Comparison of ENCODE assay signal across 20 cellular contexts in genomic region chr4:121714548-121714947, GRCh38. TPM values are rescaled to one million over a fixed set of nuclear protein-coding genes. Genes with fewer than 3 reads are reported as not detected.
DNase-seq lines count a peak whose midpoint lies in the region; ATAC-seq and TF ChIP-seq lines count a peak whose summit lies in the region.
"Had no signal": no experiment of that assay in that cellular context is flagged by ENCODE, and none has a peak within 500 bp of the region (broad histone marks: within the 10 kb centered on the region; RNA-seq: fewer than 3 reads in every experiment).

No MANE protein-coding gene starts in this region.

- DNase-seq in IMR-90 (no peak), dermis microvascular lymphatic vessel endothelial cell (ENCODE audit: low read depth in 2 of 2) (peak; percentile 87 to 99), fibroblast of the aortic adventitia (ENCODE audit: low read depth) (peak; percentile 23), esophagus muscularis mucosa (ENCODE audit: extremely low spot score) (no peak)
- DNase-seq in effector CD8-positive, alpha-beta T cell (lab: John Stamatoyannopoulos, UW): no peak
- DNase-seq: C1 segment of cervical spinal cord; Caco-2; CD8-positive, alpha-beta T cell; DMS 273 treated with DMSO at 0.1 percent for 48 hours; DMS79; EL; GDM1; GOT3; HFFc6 had no signal

- TF ChIP-seq RAD21 in IMR-90 (IDR thresholded peaks at IDR 0.05; ENCODE audit: low read length) (no peak), Ishikawa (IDR thresholded peaks at IDR 0.05; ENCODE audit: low read depth) (no peak)

- no peak overlapping the region for H4K5ac ChIP-seq in IMR-90 (ENCODE audit: low read depth, low read length)

- POLR2A ChIA-PET in IMR-90 (lab: Charles Lee; ENCODE audit: unreplicated experiment): no interaction called here

- H2AFZ ChIP-seq in IMR-90 (replicated peaks; ENCODE audit: low read length, poor library complexity): no peak overlapping the region

- TF ChIP-seq EP300 in Ishikawa (IDR thresholded peaks at IDR 0.05; ENCODE audit: borderline replicate concordance) (no peak), esophagus muscularis mucosa (IDR thresholded peaks at IDR 0.05) (no peak), gastroesophageal sphincter (IDR thresholded peaks at IDR 0.05) (no peak)

- peak overlapping the region; percentile 50; the same call in 1 of the 2 replicates for H4K91ac ChIP-seq in IMR-90 (ENCODE audit: insufficient read depth, low read depth, low read length)

- H2BK15ac ChIP-seq in IMR-90 (ENCODE audit: low read depth, low read length): 0 out of 3 replicates have a peak overlapping the region, but pooled peaks have one; percentile 60

- H3K27me3 ChIP-seq in IMR-90 (ENCODE audit: control insufficient read depth, insufficient read depth, low read length) (no peaks in the 10 kb centered on the region), esophagus muscularis mucosa (no peaks in the 10 kb centered on the region), gastroesophageal sphincter (no peaks in the 10 kb centered on the region)

- H3K4me1 ChIP-seq in IMR-90 (ENCODE audit: control insufficient read depth, insufficient read depth, low read length) (peaks cover 11% of the 10 kb centered on the region), esophagus muscularis mucosa (peaks cover 6 to 11% (median 7%) of the 10 kb centered on the region in 4 donors), gastroesophageal sphincter (peaks cover 0 to 9% (median 0%) of the 10 kb centered on the region in 3 donors)

- peak overlapping the region; percentile 11; the same call in 1 of the 2 replicates for H3K4ac ChIP-seq in IMR-90 (ENCODE audit: low read depth, low read length)

- H3K4me3 ChIP-seq in IMR-90 (ENCODE audit: insufficient read depth, low read depth, low read length): no peak overlapping the region
- no peak overlapping the region for H3K4me3 ChIP-seq in fibroblast of the aortic adventitia (ENCODE audit: low read depth, low read length)
- H3K4me3 ChIP-seq in esophagus muscularis mucosa: no peak overlapping the region
- H3K4me3 ChIP-seq in gastroesophageal sphincter: no peak overlapping the region
- H3K4me3 ChIP-seq: GM12878, HAP-1 had no signal

- CTCF ChIA-PET in IMR-90 (lab: Yijun Ruan, JAX): no interaction called here

- no peak for TF ChIP-seq POLR2A in IMR-90 (IDR thresholded peaks at IDR 0.05; ENCODE audit: low read depth, low read length)
- no peak for TF ChIP-seq POLR2A in esophagus muscularis mucosa (IDR thresholded peaks at IDR 0.05; ENCODE audit: low read depth)
- TF ChIP-seq POLR2A in gastroesophageal sphincter (IDR thresholded peaks at IDR 0.05): no peak

- intact Hi-C loops in IMR-90 (cut with micrococcal nuclease): no loop called here
- intact Hi-C loops in esophagus muscularis mucosa (cut with DNase I): no loop called here

- H2AK5ac ChIP-seq in IMR-90 (ENCODE audit: low read depth, low read length): 0 out of 2 replicates have a peak overlapping the region, but pooled peaks have one; percentile 37

- in situ Hi-C loops in IMR-90 (cut with MboI; ENCODE audit: low sequenced_read_pairs): no loop called here

- TF ChIP-seq CTCF in IMR-90 (conservative IDR thresholded peaks at IDR 0.05; ENCODE audit: low read depth, low read length) (no peak), fibroblast of the aortic adventitia (IDR thresholded peaks at IDR 0.05; ENCODE audit: insufficient read depth, low read length) (no peak), esophagus muscularis mucosa (IDR thresholded peaks at IDR 0.05) (no peak), gastroesophageal sphincter (IDR thresholded peaks at IDR 0.05) (no peak)

- ATAC-seq in IMR-90 (ENCODE audit: low read depth) (no peak), GM21360 (IDR thresholded peaks at IDR 0.05; ENCODE audit: unreplicated experiment) (no peak), gastroesophageal sphincter (no peak)
- ATAC-seq: CD8-positive, alpha-beta T cell; GM12878 had no signal

- H3K27ac ChIP-seq in IMR-90 (ENCODE audit: insufficient read depth, low read length) (no peak overlapping the region), esophagus muscularis mucosa (replicated peaks in 1 of 4) (no peak overlapping the region), gastroesophageal sphincter (no peak overlapping the region)

- H3K4me2 ChIP-seq in IMR-90 (ENCODE audit: low read depth, low read length): no peak overlapping the region

- H3K9me3 ChIP-seq in IMR-90 (ENCODE audit: control insufficient read depth, insufficient read depth, low read length): no peaks in the 10 kb centered on the region
- H3K9me3 ChIP-seq in esophagus muscularis mucosa: no peaks in the 10 kb centered on the region
- H3K9me3 ChIP-seq in gastroesophageal sphincter: no peaks in the 10 kb centered on the region
- H3K9me3 ChIP-seq: Caco-2, HAP-1 had no signal

- H3K14ac ChIP-seq in IMR-90 (replicated peaks; ENCODE audit: low read depth, low read length): no peak overlapping the region

- peaks cover 2 to 7% of the 10 kb centered on the region in 2 experiments; a peak in 3 of 4 replicates for H3K79me1 ChIP-seq in IMR-90 (ENCODE audit: low read depth in 1 of 2, low read length in 2 of 2)

- no peak overlapping the region for H2AK9ac ChIP-seq in IMR-90 (replicated peaks; ENCODE audit: low read depth, low read length, poor library complexity)

- peaks cover 6% of the 10 kb centered on the region; the same call in 1 of the 2 replicates for H3K9me1 ChIP-seq in IMR-90 (ENCODE audit: insufficient read depth, low read length)

- no peak overlapping the region for H2BK5ac ChIP-seq in IMR-90 (ENCODE audit: low read depth, low read length, poor library complexity, severe bottlenecking)

- no peak overlapping the region for H2BK120ac ChIP-seq in IMR-90 (ENCODE audit: low read depth, low read length)

- no peak overlapping the region for H3K9ac ChIP-seq in IMR-90 (ENCODE audit: low read depth, low read length)

- H3K23ac ChIP-seq in IMR-90 (ENCODE audit: low read depth, low read length): no peak overlapping the region

- dilution Hi-C loops in IMR-90 (cut with HindIII; ENCODE audit: low sequenced_read_pairs, unreplicated experiment): no loop called here

- WGBS in IMR-90 (ENCODE audit: extremely low coverage in 2 of 2, insufficient read length in 1 of 2), 2 experiments: no CpG with 5 or more reads among the region's 4 CpGs
- WGBS in esophagus muscularis mucosa: 78% methylated on average over 4 of the region's 4 CpGs
- WGBS in gastroesophageal sphincter (ENCODE audit: low coverage in 1 of 2), 2 donors: 73 to 88% methylated on average over 4 of the region's 4 CpGs

- BruUV-seq in IMR-90 (replicated peaks; lab: Mats Ljungman, UMichigan): no TSS peak

- H3K36me3 ChIP-seq in IMR-90 (ENCODE audit: control insufficient read depth, insufficient read depth, low read length): no peaks in the 10 kb centered on the region
- no peaks in the 10 kb centered on the region for H3K36me3 ChIP-seq in esophagus muscularis mucosa
- H3K36me3 ChIP-seq in gastroesophageal sphincter: no peaks in the 10 kb centered on the region
- H3K36me3 ChIP-seq: HAP-1 had no signal

- H4K8ac ChIP-seq in IMR-90 (ENCODE audit: low read depth in 2 of 2, low read length in 2 of 2): no peak overlapping the region

- no peaks in the 10 kb centered on the region for H4K20me1 ChIP-seq in IMR-90 (ENCODE audit: insufficient read depth, low read length)

- peak overlapping the region; percentile 27 for H2BK20ac ChIP-seq in IMR-90 (ENCODE audit: low read depth, low read length)

- H3K56ac ChIP-seq in IMR-90 (ENCODE audit: extremely low read depth, insufficient read depth, low read length): no peak overlapping the region

- no peak overlapping the region for H3K18ac ChIP-seq in IMR-90 (ENCODE audit: low read depth, low read length)

TF ChIP-seq in IMR-90, 13 proteins besides CTCF, POLR2A, EP300 and RAD21 (continues in another document):
- no peak for TF ChIP-seq MAFK (IDR thresholded peaks at IDR 0.05; ENCODE audit: low read depth, low read length)
- TF ChIP-seq, protein P1, sequence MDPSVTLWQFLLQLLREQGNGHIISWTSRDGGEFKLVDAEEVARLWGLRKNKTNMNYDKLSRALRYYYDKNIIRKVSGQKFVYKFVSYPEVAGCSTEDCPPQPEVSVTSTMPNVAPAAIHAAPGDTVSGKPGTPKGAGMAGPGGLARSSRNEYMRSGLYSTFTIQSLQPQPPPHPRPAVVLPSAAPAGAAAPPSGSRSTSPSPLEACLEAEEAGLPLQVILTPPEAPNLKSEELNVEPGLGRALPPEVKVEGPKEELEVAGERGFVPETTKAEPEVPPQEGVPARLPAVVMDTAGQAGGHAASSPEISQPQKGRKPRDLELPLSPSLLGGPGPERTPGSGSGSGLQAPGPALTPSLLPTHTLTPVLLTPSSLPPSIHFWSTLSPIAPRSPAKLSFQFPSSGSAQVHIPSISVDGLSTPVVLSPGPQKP (IDR thresholded peaks at IDR 0.05; ENCODE audit: borderline replicate concordance, low read depth, low read length): no peak

TF ChIP-seq in Ishikawa, 13 proteins besides CTCF, POLR2A, EP300 and RAD21 (continues in another document):
- TF ChIP-seq NFIC (IDR thresholded peaks at IDR 0.05) (0 out of 2 replicates have a peak, but pooled peaks have one; percentile 6), EGR1 (IDR thresholded peaks at IDR 0.05) (no peak)

RNA-seq across cellular contexts. Expression of gene ANXA5, which starts 17.8 kb away (rescaled TPM):
- total RNA-seq in IMR-90 (2012; rRNA removed): 780 and 1,163 TPM in 2 replicates
- 1,191 and 1,448 TPM in 2 replicates for polyA plus RNA-seq in IMR-90 (2012; rRNA removed)
- polyA plus RNA-seq in IMR-90 (2012; cell fraction: cytosol; rRNA removed): 601 and 625 TPM in 2 replicates
- 243 and 845 TPM in 2 replicates for polyA plus RNA-seq in IMR-90 (2012; cell fraction: nucleus; rRNA removed; ENCODE audit: low replicate concordance)
- total RNA-seq in dermis microvascular lymphatic vessel endothelial cell: 359 and 389 TPM in 2 replicates
- 496 and 1,355 TPM in 2 replicates for total RNA-seq in fibroblast of the aortic adventitia (ENCODE audit: low replicate concordance)
- 100 to 1,000 TPM; 242 to 338 (median 270) TPM for total RNA-seq in esophagus muscularis mucosa
- total RNA-seq in gastroesophageal sphincter: 100 to 1,000 TPM; 235 to 412 (median 359) TPM

RNA-seq across cellular contexts. Expression of gene SMIM43, which starts 50.4 kb away (rescaled TPM):
- total RNA-seq in IMR-90 (2012; rRNA removed) (1.4 TPM in 2 replicates), dermis microvascular lymphatic vessel endothelial cell (0.13 and 0.38 TPM in 2 replicates), fibroblast of the aortic adventitia (ENCODE audit: low replicate concordance) (0.45 and 1.1 TPM in 2 replicates), esophagus muscularis mucosa (1 to 10 TPM in 1 of 4 donors, under 1 TPM in 3; 0.46 to 1.2 (median 0.66) TPM), gastroesophageal sphincter (1 to 10 TPM in 1 of 4 donors, under 1 TPM in 3; 0.39 to 2.3 (median 0.51) TPM)
- 2.0 and 2.8 TPM in 2 replicates for polyA plus RNA-seq in IMR-90 (2012; rRNA removed)
- polyA plus RNA-seq in IMR-90 (2012; cell fraction: cytosol; rRNA removed): 0.68 and 0.71 TPM in 2 replicates
- polyA plus RNA-seq in IMR-90 (2012; cell fraction: nucleus; rRNA removed; ENCODE audit: low replicate concordance): 1.1 and 4.1 TPM in 2 replicates
- total RNA-seq: A172, Caco-2, GM12878 had no signal

Comparison
In these comparisons a context has a peak if more than half of its experiments do, and no peak if none do; other contexts are left out.
1. DNase-seq: peak in dermis microvascular lymphatic vessel endothelial cell (2 of 2) and fibroblast of the aortic adventitia (single experiment); none in IMR-90 (single experiment), esophagus muscularis mucosa (single experiment) and effector CD8-positive, alpha-beta T cell (single experiment).